ENCODE assay signal across 9 cellular contexts in the genomic region with DNA sequence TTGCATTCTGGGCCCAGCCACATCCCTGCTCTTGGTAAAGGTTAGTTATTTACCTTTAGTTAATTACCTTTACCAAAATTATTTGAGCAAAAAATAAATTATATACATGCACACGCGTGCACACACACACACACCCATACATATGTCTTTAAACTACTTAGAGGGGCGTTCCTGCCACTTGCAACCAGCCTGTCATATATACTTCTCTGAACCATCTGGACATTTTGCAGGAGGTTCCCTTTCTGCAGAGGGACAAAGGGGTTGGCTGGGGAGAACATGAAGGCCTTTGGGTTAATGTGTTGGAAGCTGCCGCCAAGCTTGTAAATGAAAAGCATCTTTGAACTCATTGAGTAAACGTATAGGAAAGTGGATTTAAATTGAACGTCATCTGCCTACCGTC. TPM values are rescaled to one million over a fixed set of nuclear protein-coding genes. Genes with fewer than 3 reads are reported as not detected.
DNase-seq lines count a peak whose midpoint lies in the region; ATAC-seq and TF ChIP-seq lines count a peak whose summit lies in the region.
"Had no signal": no experiment of that assay in that cellular context is flagged by ENCODE, and none has a peak within 500 bp of the region (broad histone marks: within the 10 kb centered on the region; RNA-seq: fewer than 3 reads in every experiment).

No MANE protein-coding gene starts in this region.

- H3K4me3 ChIP-seq in GM12864 (ENCODE audit: low read depth, low read length), result peak overlapping the region; percentile 44; the same call in 1 of the 2 replicates

- no peaks in the 10 kb centered on the region for H3K27me3 Mint-ChIP-seq in activated T-helper 17 cell treated with anti-CD3 and anti-CD28 coated beads, Interleukin-2, amount 50 U/mL, for 72 hours
- no peaks in the 10 kb centered on the region for H3K27me3 Mint-ChIP-seq in natural killer cell (ENCODE audit: low read depth in 2 of 2)

- H3K4me3 Mint-ChIP-seq in activated T-helper 17 cell treated with anti-CD3 and anti-CD28 coated beads, Interleukin-2, amount 50 U/mL, for 72 hours, result peak overlapping the region; percentile 85
- H3K4me3 Mint-ChIP-seq in natural killer cell, result peak overlapping the region; percentile 74

- no peak for ATAC-seq in activated T-helper 17 cell treated with anti-CD3 and anti-CD28 coated beads, Interleukin-2, amount 50 U/mL, for 72 hours (replicated peaks)
- ATAC-seq in natural killer cell (no peak), GM18861 (IDR thresholded peaks at IDR 0.05; ENCODE audit: unreplicated experiment) (no peak)

- H3K27ac Mint-ChIP-seq in activated T-helper 17 cell treated with anti-CD3 and anti-CD28 coated beads, Interleukin-2, amount 50 U/mL, for 72 hours, result peak overlapping the region; percentile 93
- peak overlapping the region; percentile 85 to 89 for H3K27ac Mint-ChIP-seq in natural killer cell

- no peaks in the 10 kb centered on the region for H3K36me3 Mint-ChIP-seq in activated T-helper 17 cell treated with anti-CD3 and anti-CD28 coated beads, Interleukin-2, amount 50 U/mL, for 72 hours (ENCODE audit: low read depth)
- no peaks in the 10 kb centered on the region for H3K36me3 Mint-ChIP-seq in natural killer cell

- no peak for DNase-seq in GM12864 (ENCODE audit: low read depth)
- no peak for DNase-seq in natural killer cell
- DNase-seq in foreskin melanocyte, result no peak
- no peak for DNase-seq in KG1 (lab: John Stamatoyannopoulos, UW)
- no peak for DNase-seq in glomerular visceral epithelial cell (ENCODE audit: extremely low spot score)
- DNase-seq: NCI-H1930 had no signal

- peaks cover 4% of the 10 kb centered on the region for H3K9me3 Mint-ChIP-seq in activated T-helper 17 cell treated with anti-CD3 and anti-CD28 coated beads, Interleukin-2, amount 50 U/mL, for 72 hours
- no peaks in the 10 kb centered on the region for H3K9me3 Mint-ChIP-seq in natural killer cell

- TF ChIP-seq CTCF in C4-2B (conservative IDR thresholded peaks at IDR 0.05) (no peak), GM12864 (IDR thresholded peaks at IDR 0.05; ENCODE audit: low read depth, low read length, missing control alignments) (no peak), natural killer cell (IDR thresholded peaks at IDR 0.05) (no peak)

- H3K4me1 Mint-ChIP-seq in activated T-helper 17 cell treated with anti-CD3 and anti-CD28 coated beads, Interleukin-2, amount 50 U/mL, for 72 hours, result peaks cover 19% of the 10 kb centered on the region
- peaks cover 19 to 28% of the 10 kb centered on the region in 2 donors for H3K4me1 Mint-ChIP-seq in natural killer cell

- H3K27ac ChIP-seq in C4-2B, result peak overlapping the region; percentile 77

- intact Hi-C loops in natural killer cell (cut with micrococcal nuclease), result loop anchor here (2.0 to 5.0 kb wide), 4 partner anchors 37 to 145 kb away; a partner anchor contains a TSS

RNA-seq across cellular contexts. Expression of a gene that starts 46.3 kb away (rescaled TPM):
- 10 to 100 TPM; 11.5 to 30.7 TPM for total RNA-seq in activated T-helper 17 cell treated with anti-CD3 and anti-CD28 coated beads, Interleukin-2, amount 50 U/mL, for 72 hours
- total RNA-seq in natural killer cell, result 10 to 100 TPM; 45.6 to 71.2 (median 55.8) TPM
